In genomic region chr1:62209931-62210595, GRCh38 we compare ENCODE assay signal across 17 cellular contexts. TPM values are rescaled to one million over a fixed set of nuclear protein-coding genes. Genes with fewer than 3 reads are reported as not detected.
A peak's percentile ranks its signal among the peaks of the same experiment; 100 is the strongest.
DNase-seq lines count a peak whose midpoint lies in the region; ATAC-seq lines count a peak whose summit lies in the region.
"Had no signal": no experiment of that assay in that cellular context is flagged by ENCODE, and none has a peak within 500 bp of the region (broad histone marks: within the 10 kb centered on the region; RNA-seq: fewer than 3 reads in every experiment).

No MANE protein-coding gene starts in this region.

- peak overlapping the region; percentile 67 for H3K27ac ChIP-seq in epithelial cell of prostate
- H3K27ac ChIP-seq: suprapubic skin had no signal

- ATAC-seq in stimulated activated naive CD8-positive, alpha-beta T cell treated with anti-CD3 and anti-CD28 coated beads, Interleukin-15, Interleukin-2, amounts not matched to agents 100 U/mL and 50 U/mL, for 24 hours, result peak; percentile 43
- ATAC-seq in stimulated activated naive CD8-positive, alpha-beta T cell treated with anti-CD3 and anti-CD28 coated beads, Interleukin-15, amount 100 ng/mL, for 72 hours, result no peak
- no peak for ATAC-seq in GM18498 (IDR thresholded peaks at IDR 0.05; ENCODE audit: unreplicated experiment)
- ATAC-seq in HG02938 (IDR thresholded peaks at IDR 0.05; ENCODE audit: unreplicated experiment), result no peak

- H3K4me3 Mint-ChIP-seq in stimulated activated naive CD8-positive, alpha-beta T cell treated with anti-CD3 and anti-CD28 coated beads, Interleukin-15, amount 100 ng/mL, for 72 hours, result no peak overlapping the region
- H3K4me3 Mint-ChIP-seq: activated CD4-positive, alpha-beta memory T cell treated with anti-CD3 and anti-CD28 coated beads for 36 hours had no signal

- H3K27ac Mint-ChIP-seq in stimulated activated naive CD8-positive, alpha-beta T cell treated with anti-CD3 and anti-CD28 coated beads, Interleukin-15, amount 100 ng/mL, for 72 hours, result no peak overlapping the region
- H3K27ac Mint-ChIP-seq: activated CD4-positive, alpha-beta memory T cell treated with anti-CD3 and anti-CD28 coated beads for 36 hours had no signal

- DNase-seq in stimulated activated naive CD8-positive, alpha-beta T cell treated with anti-CD3 and anti-CD28 coated beads, Interleukin-15, Interleukin-2, amounts not matched to agents 100 U/mL and 50 U/mL, for 24 hours, result no peak
- no peak for DNase-seq in stimulated activated naive CD8-positive, alpha-beta T cell treated with anti-CD3 and anti-CD28 coated beads, Interleukin-15, amount 100 ng/mL, for 72 hours
- DNase-seq in NOMO-1 (lab: John Stamatoyannopoulos, UW; ENCODE audit: unreplicated experiment in 2 of 2) (peak; percentile 66 to 74), epithelial cell of prostate (ENCODE audit: low read depth, low spot score) (peak; percentile 48), occipital lobe (lab: John Stamatoyannopoulos, UW) (no peak)
- no peak for DNase-seq in stimulated activated CD4-positive, alpha-beta T cell treated with anti-CD3 and anti-CD28 coated beads, Interleukin-4, amount 100 ng/mL, for 1 hour
- DNase-seq: activated CD4-positive, alpha-beta memory T cell treated with anti-CD3 and anti-CD28 coated beads for 36 hours; anterior cingulate cortex; NCI-H1436 treated with DMSO at 0.1 percent for 48 hours; NCI-H526; SHP77; T-helper 9 cell had no signal

- H3K4me1 Mint-ChIP-seq in stimulated activated naive CD8-positive, alpha-beta T cell treated with anti-CD3 and anti-CD28 coated beads, Interleukin-15, amount 100 ng/mL, for 72 hours, result peaks cover 10% of the 10 kb centered on the region

- H3K9me3 Mint-ChIP-seq in stimulated activated naive CD8-positive, alpha-beta T cell treated with anti-CD3 and anti-CD28 coated beads, Interleukin-15, amount 100 ng/mL, for 72 hours, result peaks cover 18% of the 10 kb centered on the region in 2 donors

- no peaks in the 10 kb centered on the region for H3K27me3 Mint-ChIP-seq in stimulated activated naive CD8-positive, alpha-beta T cell treated with anti-CD3 and anti-CD28 coated beads, Interleukin-15, amount 100 ng/mL, for 72 hours

RNA-seq across cellular contexts. Expression of gene L1TD1, which starts 15.4 kb away (rescaled TPM):
- total RNA-seq in occipital lobe, result not detected
- total RNA-seq: activated CD4-positive, alpha-beta memory T cell treated with anti-CD3 and anti-CD28 coated beads for 36 hours; dermis microvascular lymphatic vessel endothelial cell; osteocyte had no signal

Comparison
In these comparisons a context has a peak if more than half of its experiments do, and no peak if none do; other contexts are left out.
1. DNase-seq: peak in NOMO-1 (2 of 2) and epithelial cell of prostate (single experiment); none in stimulated activated naive CD8-positive, alpha-beta T cell treated with anti-CD3 and anti-CD28 coated beads, Interleukin-15, Interleukin-2, amounts not matched to agents 100 U/mL and 50 U/mL, for 24 hours (single experiment), stimulated activated naive CD8-positive, alpha-beta T cell treated with anti-CD3 and anti-CD28 coated beads, Interleukin-15, amount 100 ng/mL, for 72 hours (0 of 2), occipital lobe (single experiment) and stimulated activated CD4-positive, alpha-beta T cell treated with anti-CD3 and anti-CD28 coated beads, Interleukin-4, amount 100 ng/mL, for 1 hour (single experiment).